11 cellular contexts compared by ENCODE assay signal in genomic region chr6:14875678-14876063, GRCh38.
A peak's percentile ranks its signal among the peaks of the same experiment; 100 is the strongest.
DNase-seq lines count a peak whose midpoint lies in the region; ATAC-seq and TF ChIP-seq lines count a peak whose summit lies in the region.
"Had no signal": no experiment of that assay in that cellular context is flagged by ENCODE, and none has a peak within 500 bp of the region (broad histone marks: within the 10 kb centered on the region; RNA-seq: fewer than 3 reads in every experiment).

No MANE protein-coding gene starts in this region.

- no peaks in the 10 kb centered on the region for H3K27me3 Mint-ChIP-seq in activated T-cell treated with anti-CD3 and anti-CD28 coated beads, Interleukin-2, amount 50 U/mL, for 24 hours
- no peaks in the 10 kb centered on the region for H3K27me3 Mint-ChIP-seq in naive B cell

- peaks cover 91% of the 10 kb centered on the region for H3K4me1 Mint-ChIP-seq in activated T-cell treated with anti-CD3 and anti-CD28 coated beads, Interleukin-2, amount 50 U/mL, for 24 hours (ENCODE audit: low read depth)
- peaks cover 19 to 28% (median 27%) of the 10 kb centered on the region in 3 donors for H3K4me1 Mint-ChIP-seq in naive B cell

- TF ChIP-seq POLR2A in breast epithelium (IDR thresholded peaks at IDR 0.05), result no peak

- H3K27me3 ChIP-seq in breast epithelium, result no peaks in the 10 kb centered on the region
- H3K27me3 ChIP-seq: esophagus squamous epithelium, left lung had no signal

- no peaks in the 10 kb centered on the region for H3K9me3 Mint-ChIP-seq in activated T-cell treated with anti-CD3 and anti-CD28 coated beads, Interleukin-2, amount 50 U/mL, for 24 hours
- peaks cover 0 to 4% (median 0%) of the 10 kb centered on the region in 7 donors for H3K9me3 Mint-ChIP-seq in naive B cell

- intact Hi-C loops in left ventricle myocardium superior (cut with micrococcal nuclease) (no loop called here), breast epithelium (cut with DNase I; ENCODE audit: low total_unique reads) (no loop called here)

- H3K27ac Mint-ChIP-seq in activated T-cell treated with anti-CD3 and anti-CD28 coated beads, Interleukin-2, amount 50 U/mL, for 24 hours, result peak overlapping the region; percentile 100
- H3K27ac Mint-ChIP-seq in naive B cell, result peak overlapping the region in 4 of 6 donors; percentile 32 to 91 (median 80)

- H3K4me1 ChIP-seq in breast epithelium, result no peaks in the 10 kb centered on the region

- peak overlapping the region; percentile 65 for H3K4me3 Mint-ChIP-seq in activated T-cell treated with anti-CD3 and anti-CD28 coated beads, Interleukin-2, amount 50 U/mL, for 24 hours
- no peak overlapping the region for H3K4me3 Mint-ChIP-seq in naive B cell

- no peak for DNase-seq in activated T-cell treated with anti-CD3 and anti-CD28 coated beads, Interleukin-2, amount 50 U/mL, for 24 hours
- DNase-seq in activated T-cell treated with anti-CD3 and anti-CD28 coated beads for 4 hours, result no peak
- no peak for DNase-seq in naive B cell
- DNase-seq in left ventricle myocardium superior, result no peak
- DNase-seq in breast epithelium (ENCODE audit: low spot score in 2 of 2), result no peak
- DNase-seq in HPDE6-E6E7 (ENCODE audit: extremely low spot score), result no peak
- DNase-seq: esophagus squamous epithelium, left lung, SW 1271 had no signal

- no peaks in the 10 kb centered on the region for H3K9me3 ChIP-seq in breast epithelium
- H3K9me3 ChIP-seq: esophagus squamous epithelium, left lung had no signal

- ATAC-seq in GM21529 (IDR thresholded peaks at IDR 0.05; ENCODE audit: unreplicated experiment) (peak; percentile 62), HG03354 (IDR thresholded peaks at IDR 0.05; ENCODE audit: poor library complexity, severe bottlenecking, unreplicated experiment) (peak; percentile 37), naive B cell (ENCODE audit: low read depth in 2 of 2) (no peak), left ventricle myocardium superior (no peak)
- ATAC-seq: left lung had no signal

- H3K4me3 ChIP-seq in breast epithelium, result no peak overlapping the region
- H3K4me3 ChIP-seq: esophagus squamous epithelium, left lung had no signal

- no peak overlapping the region for H3K27ac ChIP-seq in breast epithelium

- no peak for TF ChIP-seq CTCF in breast epithelium (IDR thresholded peaks at IDR 0.05)

- no peaks in the 10 kb centered on the region for H3K36me3 ChIP-seq in breast epithelium
- H3K36me3 ChIP-seq: esophagus squamous epithelium, left lung had no signal

- H3K36me3 Mint-ChIP-seq in activated T-cell treated with anti-CD3 and anti-CD28 coated beads, Interleukin-2, amount 50 U/mL, for 24 hours (ENCODE audit: low read depth), result peaks cover 2% of the 10 kb centered on the region
- H3K36me3 Mint-ChIP-seq in naive B cell, result no peaks in the 10 kb centered on the region

Comparison
In these comparisons a context has a peak if more than half of its experiments do, and no peak if none do; other contexts are left out.
1. ATAC-seq: peak in GM21529 (single experiment) and HG03354 (single experiment); none in naive B cell (0 of 2) and left ventricle myocardium superior (single experiment).